In genomic region chr1:179984942-179985341, GRCh38 we compare ENCODE assay signal across 15 cellular contexts.
"Had no signal": no experiment of that assay in that cellular context is flagged by ENCODE, and none has a peak within 500 bp of the region (broad histone marks: within the 10 kb centered on the region; RNA-seq: fewer than 3 reads in every experiment).

No MANE protein-coding gene starts in this region.

- H3K27me3 Mint-ChIP-seq: activated CD4-positive, alpha-beta memory T cell treated with anti-CD3 and anti-CD28 coated beads, Interleukin-2, amount 10 ng/mL, durations not matched to agents 7 days and 5 days had no signal

- H3K36me3 Mint-ChIP-seq: natural killer cell, WTC11 had no signal

- H3K4me1 Mint-ChIP-seq: WTC11 had no signal

- H3K27ac Mint-ChIP-seq: activated CD4-positive, alpha-beta memory T cell treated with anti-CD3 and anti-CD28 coated beads, Interleukin-2, amount 10 ng/mL, durations not matched to agents 7 days and 5 days; natural killer cell; T-helper 2 cell treated with Interferon-gamma antibody and Interleukin-4, amounts not matched to agents 5 μg/mL and 100 μg/mL, for 36 hours had no signal

- H3K4me3 Mint-ChIP-seq: activated CD4-positive, alpha-beta memory T cell treated with anti-CD3 and anti-CD28 coated beads, Interleukin-2, amount 10 ng/mL, durations not matched to agents 7 days and 5 days; natural killer cell; T-helper 2 cell treated with Interferon-gamma antibody and Interleukin-4, amounts not matched to agents 5 μg/mL and 100 μg/mL, for 36 hours; WTC11 had no signal

- ATAC-seq: heart left ventricle, natural killer cell, pancreas, right lobe of liver, upper lobe of right lung, WTC11 had no signal

- H3K9me3 Mint-ChIP-seq: activated CD4-positive, alpha-beta memory T cell treated with anti-CD3 and anti-CD28 coated beads, Interleukin-2, amount 10 ng/mL, durations not matched to agents 7 days and 5 days; natural killer cell; WTC11 had no signal

- DNase-seq: activated CD4-positive, alpha-beta memory T cell treated with anti-CD3 and anti-CD28 coated beads, Interleukin-2, amount 10 ng/mL, durations not matched to agents 7 days and 5 days; activated CD4-positive, alpha-beta T cell treated with anti-CD3 and anti-CD28 coated beads for 48 hours; activated naive CD4-positive, alpha-beta T cell; effector CD4-positive, alpha-beta T cell; heart left ventricle; mesenchymal stem cell; natural killer cell; pancreas; right lobe of liver; small intestine; stimulated activated CD4-positive, alpha-beta T cell treated with anti-CD3 and anti-CD28 coated beads, Interleukin-15, amount 100 ng/mL, for 24 hours; stimulated activated CD4-positive, alpha-beta T cell treated with anti-CD3 and anti-CD28 coated beads, Interleukin-2, amount 100 ng/mL, for 48 hours; upper lobe of right lung had no signal
